27 cellular contexts compared by ENCODE assay signal in the genomic region with DNA sequence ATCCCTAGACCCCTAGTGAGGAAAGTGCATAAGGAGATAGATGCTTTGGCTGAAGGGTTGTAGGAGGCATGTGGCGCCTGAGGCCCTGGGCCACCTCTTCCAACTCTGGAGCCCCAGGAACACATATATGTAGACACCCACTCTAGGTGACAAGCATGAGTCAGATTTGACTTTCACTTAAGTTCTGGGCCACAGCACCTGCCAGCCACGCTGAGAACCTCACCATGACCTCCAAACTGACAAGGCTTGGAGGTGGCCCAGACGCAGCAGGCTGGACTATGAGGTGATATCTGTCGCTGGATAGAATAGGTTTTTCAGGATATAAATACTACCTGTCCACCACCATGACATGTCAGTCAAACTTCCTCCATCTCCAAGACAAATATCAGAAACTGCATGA.
"Had no signal": no experiment of that assay in that cellular context is flagged by ENCODE, and none has a peak within 500 bp of the region (broad histone marks: within the 10 kb centered on the region; RNA-seq: fewer than 3 reads in every experiment).

No MANE protein-coding gene starts in this region.

- DNase-seq: stimulated activated CD4-positive, alpha-beta T cell treated with anti-CD3 and anti-CD28 coated beads, Interleukin-2, amount 100 ng/mL, for 48 hours; stimulated activated CD4-positive, alpha-beta T cell treated with anti-CD3 and anti-CD28 coated beads, Interleukin-4, amount 100 ng/mL, for 1 hour; stimulated activated CD4-positive, alpha-beta T cell treated with anti-CD3 and anti-CD28 coated beads, Interleukin-4, amount 100 ng/mL, for 4 hours; stimulated activated CD8-positive, alpha-beta memory T cell treated with anti-CD3 and anti-CD28 coated beads, Interleukin-4, amount 100 ng/mL, for 48 hours; stimulated activated naive B cell treated with anti-CD40 and anti-IgM and Interleukin-4, amounts not matched to agents 10 μg/mL and 1 μg/mL and 100 μg/mL, for 72 hours; stimulated activated naive CD4-positive, alpha-beta T cell; stimulated activated naive CD4-positive, alpha-beta T cell treated with Interleukin-2 at 50 U/mL for 16 hours; stimulated activated naive CD8-positive, alpha-beta T cell treated with anti-CD3 and anti-CD28 coated beads, Interleukin-15, amount 100 ng/mL, for 72 hours; stimulated activated naive CD8-positive, alpha-beta T cell treated with anti-CD3 and anti-CD28 coated beads, Interleukin-15, Interleukin-2, amounts not matched to agents 100 U/mL and 50 U/mL, for 24 hours; stomach; substantia nigra; testis; thyroid gland; tibial artery; transverse colon; trophoblast cell; upper lobe of left lung; upper lobe of right lung; uterus had no signal

- H3K27me3 Mint-ChIP-seq: stimulated activated memory B cell treated with anti-CD40 and anti-IgM and Interleukin-4, amounts not matched to agents 10 μg/mL and 1 μg/mL and 100 μg/mL, for 72 hours; stimulated activated naive B cell treated with anti-CD40 and anti-IgM and Interleukin-4, amounts not matched to agents 10 μg/mL and 1 μg/mL and 100 μg/mL, for 72 hours; stimulated activated naive CD8-positive, alpha-beta T cell treated with anti-CD3 and anti-CD28 coated beads, Interleukin-15, amount 100 ng/mL, for 72 hours; stimulated activated naive CD8-positive, alpha-beta T cell treated with anti-CD3 and anti-CD28 coated beads, Interleukin-15, Interleukin-2, amounts not matched to agents 100 ng/mL and 50 ng/mL, for 24 hours; type B pancreatic cell had no signal

- H3K36me3 ChIP-seq: stomach, suprapubic skin, thoracic aorta, thyroid gland, tibial artery, tibial nerve, transverse colon, upper lobe of left lung, upper lobe of right lung, uterus, vagina had no signal

- H3K27ac ChIP-seq: stomach, suprapubic skin, testis, thoracic aorta, thyroid gland, tibial artery, tibial nerve, transverse colon, upper lobe of left lung, upper lobe of right lung, uterus, vagina had no signal

- H3K9me3 ChIP-seq: testis, thoracic aorta, thyroid gland, upper lobe of right lung, uterus, vagina had no signal

- H3K36me3 Mint-ChIP-seq: stimulated activated effector memory CD8-positive, alpha-beta T cell treated with anti-CD3 and anti-CD28 coated beads, Interleukin-12 subunit alpha, Interleukin-12 subunit beta, amount 100 ng/mL, for 72 hours; stimulated activated memory B cell treated with anti-CD40 and anti-IgM and Interleukin-4, amounts not matched to agents 10 μg/mL and 1 μg/mL and 100 μg/mL, for 72 hours; stimulated activated naive B cell treated with anti-CD40 and anti-IgM and Interleukin-4, amounts not matched to agents 10 μg/mL and 1 μg/mL and 100 μg/mL, for 72 hours; type B pancreatic cell had no signal

- H3K27me3 ChIP-seq: stomach, suprapubic skin, testis, thyroid gland, tibial artery, tibial nerve, transverse colon, upper lobe of left lung, upper lobe of right lung, uterus, vagina had no signal

- H3K4me3 Mint-ChIP-seq: stimulated activated effector memory CD8-positive, alpha-beta T cell treated with anti-CD3 and anti-CD28 coated beads, Interleukin-12 subunit alpha, Interleukin-12 subunit beta, amount 100 ng/mL, for 72 hours; stimulated activated memory B cell treated with anti-CD40 and anti-IgM and Interleukin-4, amounts not matched to agents 10 μg/mL and 1 μg/mL and 100 μg/mL, for 72 hours; stimulated activated naive B cell treated with anti-CD40 and anti-IgM and Interleukin-4, amounts not matched to agents 10 μg/mL and 1 μg/mL and 100 μg/mL, for 72 hours; stimulated activated naive CD8-positive, alpha-beta T cell treated with anti-CD3 and anti-CD28 coated beads, Interleukin-15, amount 100 ng/mL, for 72 hours; stimulated activated naive CD8-positive, alpha-beta T cell treated with anti-CD3 and anti-CD28 coated beads, Interleukin-15, Interleukin-2, amounts not matched to agents 100 ng/mL and 50 ng/mL, for 24 hours; type B pancreatic cell had no signal

- H3K4me1 Mint-ChIP-seq: stimulated activated effector memory CD8-positive, alpha-beta T cell treated with anti-CD3 and anti-CD28 coated beads, Interleukin-12 subunit alpha, Interleukin-12 subunit beta, amount 100 ng/mL, for 72 hours; stimulated activated memory B cell treated with anti-CD40 and anti-IgM and Interleukin-4, amounts not matched to agents 10 μg/mL and 1 μg/mL and 100 μg/mL, for 72 hours; stimulated activated naive B cell treated with anti-CD40 and anti-IgM and Interleukin-4, amounts not matched to agents 10 μg/mL and 1 μg/mL and 100 μg/mL, for 72 hours; stimulated activated naive CD8-positive, alpha-beta T cell treated with anti-CD3 and anti-CD28 coated beads, Interleukin-15, amount 100 ng/mL, for 72 hours had no signal

- H3K4me1 ChIP-seq: stomach, suprapubic skin, testis, thyroid gland, tibial artery, tibial nerve, transverse colon, upper lobe of left lung, upper lobe of right lung, uterus, vagina had no signal

- H3K27ac Mint-ChIP-seq: stimulated activated effector memory CD8-positive, alpha-beta T cell treated with anti-CD3 and anti-CD28 coated beads, Interleukin-12 subunit alpha, Interleukin-12 subunit beta, amount 100 ng/mL, for 72 hours; stimulated activated memory B cell treated with anti-CD40 and anti-IgM and Interleukin-4, amounts not matched to agents 10 μg/mL and 1 μg/mL and 100 μg/mL, for 72 hours; stimulated activated naive B cell treated with anti-CD40 and anti-IgM and Interleukin-4, amounts not matched to agents 10 μg/mL and 1 μg/mL and 100 μg/mL, for 72 hours; stimulated activated naive CD8-positive, alpha-beta T cell treated with anti-CD3 and anti-CD28 coated beads, Interleukin-15, amount 100 ng/mL, for 72 hours; stimulated activated naive CD8-positive, alpha-beta T cell treated with anti-CD3 and anti-CD28 coated beads, Interleukin-15, Interleukin-2, amounts not matched to agents 100 ng/mL and 50 ng/mL, for 24 hours; type B pancreatic cell had no signal

- H3K4me3 ChIP-seq: stomach, suprapubic skin, testis, thoracic aorta, thyroid gland, tibial artery, tibial nerve, transverse colon, upper lobe of left lung, upper lobe of right lung, uterus, vagina had no signal
